ENCODE assay signal across 8 cellular contexts in the genomic region with DNA sequence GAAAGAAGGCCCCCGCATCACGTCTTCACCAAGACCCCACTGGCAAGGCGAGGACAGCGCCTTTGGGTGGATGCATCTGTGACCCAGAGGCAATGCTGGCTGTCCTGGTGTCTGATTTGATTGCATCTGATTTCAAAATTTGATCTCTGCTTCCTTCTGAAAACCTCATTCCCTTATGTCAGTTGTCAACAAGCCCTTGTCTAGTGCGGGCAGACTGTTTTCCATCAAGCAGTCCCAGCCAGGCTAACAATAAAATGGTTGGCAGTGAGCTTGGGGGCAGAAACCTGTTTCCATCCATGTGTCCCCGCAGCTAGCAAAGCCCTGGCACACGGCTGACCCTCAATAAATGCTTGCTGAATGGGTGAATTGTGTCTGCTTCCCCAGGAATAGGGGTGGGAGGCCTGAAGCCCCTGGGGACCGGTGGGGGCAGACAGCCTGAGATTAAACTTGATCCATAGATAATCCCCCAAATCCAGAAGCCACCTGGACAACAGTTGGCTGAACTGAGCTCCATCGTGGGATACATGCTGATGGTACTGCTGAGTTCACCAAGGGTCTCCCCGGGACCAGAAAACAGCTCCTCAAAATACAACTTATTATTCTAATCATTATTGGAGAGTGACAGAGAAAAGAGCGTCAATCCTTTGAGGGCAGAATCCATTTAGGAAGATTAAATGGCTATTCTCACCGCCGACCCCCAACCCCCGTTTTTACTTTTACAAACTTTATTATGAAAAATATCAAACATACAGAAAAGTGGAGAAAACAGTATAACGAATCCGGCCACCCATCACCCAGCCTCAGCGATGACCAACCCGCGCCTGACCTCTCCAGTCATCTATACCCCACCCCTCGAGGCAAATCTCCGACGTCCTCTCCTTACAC. TPM values are rescaled to one million over a fixed set of nuclear protein-coding genes. Genes with fewer than 3 reads are reported as not detected.
A peak's percentile ranks its signal among the peaks of the same experiment; 100 is the strongest.
DNase-seq lines count a peak whose midpoint lies in the region; ATAC-seq and TF ChIP-seq lines count a peak whose summit lies in the region.

No MANE protein-coding gene starts in this region.

- DNase-seq in DMS53 (lab: John Stamatoyannopoulos, UW) (peak; percentile 24), DMS53 treated with DMSO at 0.1 percent for 48 hours (lab: John Stamatoyannopoulos, UW; ENCODE audit: unreplicated experiment) (no peak), skeletal muscle cell (ENCODE audit: low read depth) (no peak), OCI-M1 (lab: John Stamatoyannopoulos, UW) (no peak), NCI-H2081 treated with DMSO at 0.1 percent for 48 hours (lab: John Stamatoyannopoulos, UW) (no peak), DMS79 treated with DMSO at 0.1 percent for 48 hours (lab: John Stamatoyannopoulos, UW) (no peak)

- TF ChIP-seq CTCF in WI38 (IDR thresholded peaks at IDR 0.05; ENCODE audit: low read depth, low read length) (no peak), gastroesophageal sphincter (IDR thresholded peaks at IDR 0.05) (no peak)

- peak overlapping the region; percentile 86 to 96 (median 90) for H3K27ac ChIP-seq in gastroesophageal sphincter

- TF ChIP-seq POLR2A in gastroesophageal sphincter (IDR thresholded peaks at IDR 0.05): no peak

- ATAC-seq in gastroesophageal sphincter: no peak

- WGBS in gastroesophageal sphincter (ENCODE audit: low coverage in 1 of 2), 2 donors: 19 to 26% methylated on average over 16 to 17 of the region's 22 CpGs

- peaks cover 4 to 57% (median 27%) of the 10 kb centered on the region in 3 donors for H3K4me1 ChIP-seq in gastroesophageal sphincter

- no peaks in the 10 kb centered on the region for H3K9me3 ChIP-seq in gastroesophageal sphincter

- H3K4me3 ChIP-seq in WI38 (ENCODE audit: low read depth, low read length) (peak overlapping the region; percentile 81), gastroesophageal sphincter (peak overlapping the region; percentile 62 to 96), skeletal muscle cell (ENCODE audit: low read depth, low read length) (peak overlapping the region; percentile 93)

- TF ChIP-seq EP300 in gastroesophageal sphincter (IDR thresholded peaks at IDR 0.05): no peak

- no peaks in the 10 kb centered on the region for H3K36me3 ChIP-seq in gastroesophageal sphincter

- H3K27me3 ChIP-seq in gastroesophageal sphincter: no peaks in the 10 kb centered on the region

RNA-seq across cellular contexts. Expression of gene DUSP5, which starts 0.9 kb away (rescaled TPM):
- total RNA-seq in gastroesophageal sphincter: 1 to 10 TPM; 2.5 to 9.8 (median 3.5) TPM
